9 cellular contexts compared by ENCODE assay signal in genomic region chrX:56788717-56789122, GRCh38. TPM values are rescaled to one million over a fixed set of nuclear protein-coding genes. Genes with fewer than 3 reads are reported as not detected.
A peak's percentile ranks its signal among the peaks of the same experiment; 100 is the strongest.
DNase-seq lines count a peak whose midpoint lies in the region; ATAC-seq lines count a peak whose summit lies in the region.
"Had no signal": no experiment of that assay in that cellular context is flagged by ENCODE, and none has a peak within 500 bp of the region (broad histone marks: within the 10 kb centered on the region; RNA-seq: fewer than 3 reads in every experiment).

No MANE protein-coding gene starts in this region.

- no peak for ATAC-seq in HG03565 (IDR thresholded peaks at IDR 0.05; ENCODE audit: unreplicated experiment)

- peak overlapping the region; percentile 57 for H3K27ac ChIP-seq in temporal lobe (ENCODE audit: low read depth, low read length)

- DNase-seq in activated T-cell treated with anti-CD3 and anti-CD28 coated beads, Interleukin-2, amount 50 U/mL, for 1 hour, result peak; percentile 77
- no peak for DNase-seq in activated T-cell treated with anti-CD3 and anti-CD28 coated beads for 4 hours
- DNase-seq in OCI-M1 (lab: John Stamatoyannopoulos, UW), result peak; percentile 12
- DNase-seq in fibroblast of gingiva (ENCODE audit: low read depth), result peak; percentile 49
- DNase-seq in NCI-H146 treated with DMSO at 0.1 percent for 48 hours (lab: John Stamatoyannopoulos, UW; ENCODE audit: unreplicated experiment), result no peak
- DNase-seq in ureter (ENCODE audit: low spot score), result no peak
- DNase-seq: activated CD4-positive, CD25-positive, alpha-beta regulatory T cell treated with anti-CD3 and anti-CD28 coated beads, Interleukin-2, amount 50 U/mL, for 72 hours had no signal

RNA-seq across cellular contexts. Expression of gene NBDY, which starts 59.7 kb away (rescaled TPM):
- total RNA-seq in temporal lobe, result 6.1 TPM
- total RNA-seq in ureter, result 79.3 TPM

Comparison
In these comparisons a context has a peak if more than half of its experiments do, and no peak if none do; other contexts are left out.
1. DNase-seq: peak in activated T-cell treated with anti-CD3 and anti-CD28 coated beads, Interleukin-2, amount 50 U/mL, for 1 hour (single experiment), OCI-M1 (single experiment) and fibroblast of gingiva (single experiment); none in activated T-cell treated with anti-CD3 and anti-CD28 coated beads for 4 hours (single experiment), NCI-H146 treated with DMSO at 0.1 percent for 48 hours (single experiment) and ureter (single experiment).
2. RNA of gene NBDY, which starts 59.7 kb away (total RNA-seq): 79.3 TPM in ureter (single experiment); 6.1 TPM in temporal lobe (single experiment); every median in the first group is over 10 times any median in the second.